In the genomic region with DNA sequence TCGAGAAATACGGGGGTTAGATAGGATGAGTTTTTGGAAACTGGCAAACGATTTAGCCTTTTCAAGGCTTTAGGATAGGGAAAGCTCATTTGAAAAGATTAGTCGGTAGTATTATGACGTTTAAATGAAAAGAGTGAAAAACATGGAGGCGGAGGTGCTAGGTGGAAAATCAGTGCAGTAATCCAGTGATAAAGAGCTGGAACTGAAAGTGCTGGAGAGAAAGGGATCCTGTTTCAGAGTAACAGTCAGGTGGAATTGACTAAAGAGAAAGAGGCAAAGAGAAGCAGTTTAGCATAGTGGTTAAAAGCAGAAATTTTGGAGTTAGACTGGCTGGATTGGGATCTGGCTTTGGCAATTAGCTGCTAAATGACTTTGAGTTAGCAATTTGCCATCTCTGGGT, we compare ENCODE assay signal across 8 cellular contexts. TPM values are rescaled to one million over a fixed set of nuclear protein-coding genes. Genes with fewer than 3 reads are reported as not detected.
DNase-seq lines count a peak whose midpoint lies in the region; ATAC-seq and TF ChIP-seq lines count a peak whose summit lies in the region.

No MANE protein-coding gene starts in this region.

- no peaks in the 10 kb centered on the region for H3K27me3 ChIP-seq in HCT116 (ENCODE audit: insufficient read depth, low read length)

- peaks cover 17% of the 10 kb centered on the region; the same call in 1 of the 2 replicates for H4K20me1 ChIP-seq in HCT116 (ENCODE audit: insufficient read depth)

- H3K27me3 Mint-ChIP-seq in type B pancreatic cell = no peaks in the 10 kb centered on the region

- TF ChIP-seq POLR2A in HCT116 (IDR thresholded peaks at IDR 0.05; ENCODE audit: borderline replicate concordance, extremely low read depth, insufficient read depth, insufficient read length) = no peak
- TF ChIP-seq POLR2A in lower leg skin (IDR thresholded peaks at IDR 0.05) = no peak

- POLR2A ChIA-PET in AG04449 (lab: Yijun Ruan, JAX) (no interaction called here), HCT116 (lab: Charles Lee) (no interaction called here)

- H3K27ac Mint-ChIP-seq in type B pancreatic cell = peak overlapping the region; percentile 64

- H3K4me3 ChIP-seq in AG04449 (ENCODE audit: low read depth, low read length) (peak overlapping the region; percentile 98), HCT116 (replicated peaks in 1 of 2; ENCODE audit: low read depth in 1 of 2, low read length in 2 of 2) (peak overlapping the region; percentile 93 to 99), astrocyte of the cerebellum (ENCODE audit: low read depth, low read length) (peak overlapping the region; percentile 74), lower leg skin (ENCODE audit: low read depth, poor library complexity, severe bottlenecking) (peak overlapping the region; percentile 91)

- peak overlapping the region; percentile 57; the same call in 1 of the 2 replicates for H3K27ac ChIP-seq in HCT116 (ENCODE audit: low read depth, low read length)

- CTCF ChIA-PET in AG04449 (lab: Yijun Ruan, JAX) = no interaction called here
- CTCF ChIA-PET in HCT116 (lab: Charles Lee) = no interaction called here

- no peaks in the 10 kb centered on the region for H3K9me3 ChIP-seq in HCT116 (ENCODE audit: control insufficient read depth in 1 of 2, insufficient read depth in 1 of 2, low read depth in 1 of 2, low read length in 2 of 2)

- H3K4me3 Mint-ChIP-seq in type B pancreatic cell = peak overlapping the region; percentile 98

- no peaks in the 10 kb centered on the region for H3K9me2 ChIP-seq in HCT116 (ENCODE audit: insufficient read depth)

- H3K36me3 ChIP-seq in HCT116 (ENCODE audit: control insufficient read depth in 1 of 2, insufficient read depth in 2 of 2, low read length in 2 of 2) = peaks cover 20 to 23% of the 10 kb centered on the region in 2 experiments

- TF ChIP-seq CTCF in AG04449 (IDR thresholded peaks at IDR 0.05; ENCODE audit: insufficient read depth, low read length, missing control alignments) (no peak), HCT116 (IDR thresholded peaks at IDR 0.05 in 2 of 3, conservative IDR thresholded peaks at IDR 0.05 in 1 of 3; ENCODE audit: borderline replicate concordance in 1 of 3, insufficient read depth in 1 of 3, low read depth in 2 of 3, low read length in 2 of 3) (no peak), astrocyte of the cerebellum (IDR thresholded peaks at IDR 0.05; ENCODE audit: low read depth, low read length, missing control alignments) (no peak), lower leg skin (IDR thresholded peaks at IDR 0.05) (no peak), type B pancreatic cell (conservative IDR thresholded peaks at IDR 0.05) (no peak)

- RAD21 ChIA-PET in HCT116 (lab: Charles Lee; ENCODE audit: low non-redundant PET in 1 of 2, low total read pairs in 2 of 2, uncharacterized antibody in 2 of 2, unreplicated experiment in 2 of 2) = no interaction called here

- H3K79me2 ChIP-seq in HCT116 (ENCODE audit: insufficient read depth, low read length) = peaks cover 98% of the 10 kb centered on the region

- 2 to 5% methylated on average over 6 of the region's 6 CpGs for WGBS in lower leg skin, 2 donors

- ATAC-seq in HCT116 = no peak
- no peak for ATAC-seq in GM21367 (IDR thresholded peaks at IDR 0.05; ENCODE audit: unreplicated experiment)
- no peak for ATAC-seq in activated CD4-positive, CD25-positive, alpha-beta regulatory T cell treated with anti-CD3 and anti-CD28 coated beads, Interleukin-2, amount 50 U/mL, for 24 hours
- no peak for ATAC-seq in GM18907 (IDR thresholded peaks at IDR 0.05; ENCODE audit: unreplicated experiment)

- no TSS peak for BruUV-seq in HCT116 (replicated peaks; lab: Mats Ljungman, UMichigan)

- H3K4me1 Mint-ChIP-seq in type B pancreatic cell (ENCODE audit: unreplicated experiment) = peaks cover 37% of the 10 kb centered on the region

- no peak for TF ChIP-seq RAD21 in HCT116 (IDR thresholded peaks at IDR 0.05; ENCODE audit: low read depth)

- no peaks in the 10 kb centered on the region for H3K9me3 Mint-ChIP-seq in type B pancreatic cell

- intact Hi-C loops in HCT116 (cut with micrococcal nuclease) (no loop called here), lower leg skin (cut with DNase I; ENCODE audit: low total_unique reads) (no loop called here)

- H3K4me1 ChIP-seq in HCT116 (ENCODE audit: control insufficient read depth in 1 of 2, insufficient read depth in 2 of 2, low read length in 2 of 2) = peaks cover 8 to 17% of the 10 kb centered on the region in 2 experiments; a peak in 3 of 4 replicates

- H3K9ac ChIP-seq in HCT116 (ENCODE audit: low read length) = peak overlapping the region; percentile 93

- H3K36me3 Mint-ChIP-seq in type B pancreatic cell = peaks cover 13% of the 10 kb centered on the region

- H2AFZ ChIP-seq in HCT116 (ENCODE audit: low read depth, low read length, poor library complexity, severe bottlenecking) = no peak overlapping the region

- in situ Hi-C loops in astrocyte of the cerebellum (cut with HindIII; ENCODE audit: low sequenced_read_pairs) = no loop called here

- DNase-seq in AG04449 (ENCODE audit: low read depth, low spot score) (no peak), HCT116 (ENCODE audit: low read depth, low spot score) (no peak), astrocyte of the cerebellum (ENCODE audit: low read depth) (no peak), lower leg skin (ENCODE audit: low spot score in 2 of 2) (no peak), type B pancreatic cell (ENCODE audit: extremely low spot score, unreplicated experiment) (no peak)

- peak overlapping the region; percentile 78 for H3K4me2 ChIP-seq in HCT116 (ENCODE audit: low read length)

TF ChIP-seq in HCT116, 20 proteins besides CTCF, POLR2A, EP300 and RAD21:
- no peak for TF ChIP-seq ZNF274 (IDR thresholded peaks at IDR 0.05; ENCODE audit: low read depth, low read length)
- no peak for TF ChIP-seq ELF1 (IDR thresholded peaks at IDR 0.05; ENCODE audit: borderline replicate concordance, low read depth)
- TF ChIP-seq, protein P1, sequence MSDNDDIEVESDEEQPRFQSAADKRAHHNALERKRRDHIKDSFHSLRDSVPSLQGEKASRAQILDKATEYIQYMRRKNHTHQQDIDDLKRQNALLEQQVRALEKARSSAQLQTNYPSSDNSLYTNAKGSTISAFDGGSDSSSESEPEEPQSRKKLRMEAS (IDR thresholded peaks at IDR 0.05) = no peak
- TF ChIP-seq ZFX (IDR thresholded peaks at IDR 0.05) = no peak
- TF ChIP-seq SIN3A (IDR thresholded peaks at IDR 0.05; ENCODE audit: low read depth) = no peak
- TF ChIP-seq SP1 (IDR thresholded peaks at IDR 0.05; ENCODE audit: low read depth) = no peak
- no peak for TF ChIP-seq FOSL1 (IDR thresholded peaks at IDR 0.05; ENCODE audit: low read depth)
- TF ChIP-seq, protein P2, sequence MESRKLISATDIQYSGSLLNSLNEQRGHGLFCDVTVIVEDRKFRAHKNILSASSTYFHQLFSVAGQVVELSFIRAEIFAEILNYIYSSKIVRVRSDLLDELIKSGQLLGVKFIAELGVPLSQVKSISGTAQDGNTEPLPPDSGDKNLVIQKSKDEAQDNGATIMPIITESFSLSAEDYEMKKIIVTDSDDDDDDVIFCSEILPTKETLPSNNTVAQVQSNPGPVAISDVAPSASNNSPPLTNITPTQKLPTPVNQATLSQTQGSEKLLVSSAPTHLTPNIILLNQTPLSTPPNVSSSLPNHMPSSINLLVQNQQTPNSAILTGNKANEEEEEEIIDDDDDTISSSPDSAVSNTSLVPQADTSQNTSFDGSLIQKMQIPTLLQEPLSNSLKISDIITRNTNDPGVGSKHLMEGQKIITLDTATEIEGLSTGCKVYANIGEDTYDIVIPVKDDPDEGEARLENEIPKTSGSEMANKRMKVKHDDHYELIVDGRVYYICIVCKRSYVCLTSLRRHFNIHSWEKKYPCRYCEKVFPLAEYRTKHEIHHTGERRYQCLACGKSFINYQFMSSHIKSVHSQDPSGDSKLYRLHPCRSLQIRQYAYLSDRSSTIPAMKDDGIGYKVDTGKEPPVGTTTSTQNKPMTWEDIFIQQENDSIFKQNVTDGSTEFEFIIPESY (IDR thresholded peaks at IDR 0.05; ENCODE audit: extremely low read depth, insufficient replicate concordance, low read length) = no peak
TF ChIP-seq in HCT116: peak in this region for 0.

RNA-seq across cellular contexts. Expression of a gene that starts 0.9 kb away (rescaled TPM):
- 70.5 TPM for total RNA-seq in HCT116 (2021; ENCODE audit: unreplicated experiment)
- polyA plus RNA-seq in HCT116 (2012) = 35.3 and 35.4 TPM in 2 replicates
- total RNA-seq in lower leg skin = 10 to 100 TPM; 10.2 to 35.5 (median 17.9) TPM
- total RNA-seq in type B pancreatic cell (ENCODE audit: low replicate concordance) = 29.6 and 36.9 TPM in 2 replicates

RNA-seq across cellular contexts. Expression of a gene that starts 1.1 kb away (rescaled TPM):
- 21.4 TPM for total RNA-seq in HCT116 (2021; ENCODE audit: unreplicated experiment)
- polyA plus RNA-seq in HCT116 (2012) = 4.0 and 4.7 TPM in 2 replicates
- 10 to 100 TPM; 18.1 to 20.4 (median 19.7) TPM for total RNA-seq in lower leg skin
- 20.4 and 25.9 TPM in 2 replicates for total RNA-seq in type B pancreatic cell (ENCODE audit: low replicate concordance)
